Comparison of ENCODE assay signal across 30 cellular contexts in the genomic region with DNA sequence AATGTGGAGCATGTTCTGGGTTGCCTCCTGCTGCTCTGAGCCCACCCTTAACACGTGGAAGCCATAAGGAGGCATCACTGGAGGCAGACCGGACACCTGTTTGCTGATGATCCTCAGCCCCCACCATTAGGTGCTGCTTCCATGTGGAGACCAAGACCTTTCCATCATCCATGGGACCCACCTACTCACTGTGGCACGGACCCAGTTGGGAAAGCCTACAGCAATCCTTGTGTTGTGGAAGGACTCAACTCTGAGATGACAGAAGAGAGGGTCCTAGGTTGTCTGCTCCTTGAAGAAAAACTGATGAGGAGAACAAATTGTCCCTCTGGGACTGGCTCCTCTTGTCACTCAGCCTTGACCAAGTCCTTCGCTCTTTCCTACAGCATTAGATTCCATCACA.
"Had no signal": no experiment of that assay in that cellular context is flagged by ENCODE, and none has a peak within 500 bp of the region (broad histone marks: within the 10 kb centered on the region; RNA-seq: fewer than 3 reads in every experiment).

No MANE protein-coding gene starts in this region.

- H3K27me3 ChIP-seq: adrenal gland, body of pancreas, brain microvascular endothelial cell, breast epithelium had no signal

- ATAC-seq: activated CD8-positive, alpha-beta memory T cell treated with anti-CD3 and anti-CD28 coated beads, Interleukin-2, amount 10 ng/mL, durations not matched to agents 7 days and 5 days; activated CD8-positive, alpha-beta T cell treated with anti-CD3 and anti-CD28 coated beads, Interleukin-2, amount 10 ng/mL, durations not matched to agents 7 days and 5 days; activated naive CD4-positive, alpha-beta T cell treated with anti-CD3 and anti-CD28 coated beads, Interleukin-2, amount 50 U/mL, for 72 hours; body of pancreas had no signal

- H3K36me3 ChIP-seq: adrenal gland, brain microvascular endothelial cell, breast epithelium had no signal

- DNase-seq: activated B cell treated with CpG ODN at 0.5 μM for 24 hours; activated CD4-positive, alpha-beta memory T cell treated with anti-CD3 and anti-CD28 coated beads, Interleukin-2, amount 10 ng/mL, durations not matched to agents 7 days and 5 days; activated CD4-positive, alpha-beta T cell treated with anti-CD3 and anti-CD28 coated beads for 4 hours; activated CD4-positive, alpha-beta T cell treated with anti-CD3 and anti-CD28 coated beads, Interleukin-2, amount 10 ng/mL, durations not matched to agents 7 days and 5 days; activated CD4-positive, alpha-beta T cell treated with anti-CD3 and anti-CD28 coated beads, Interleukin-2, amount 50 U/mL, for 48 hours; activated CD4-positive, CD25-positive, alpha-beta regulatory T cell treated with anti-CD3 and anti-CD28 coated beads, Interleukin-2, amount 50 U/mL, for 72 hours; activated CD8-positive, alpha-beta memory T cell treated with anti-CD3 and anti-CD28 coated beads for 24 hours; activated CD8-positive, alpha-beta memory T cell treated with anti-CD3 and anti-CD28 coated beads, Interleukin-2, amount 10 ng/mL, durations not matched to agents 7 days and 5 days; activated CD8-positive, alpha-beta memory T cell treated with anti-CD3 and anti-CD28 coated beads, Interleukin-2, amount 50 U/mL, for 48 hours; activated CD8-positive, alpha-beta T cell treated with anti-CD3 and anti-CD28 coated beads, Interleukin-2, amount 10 ng/mL, durations not matched to agents 7 days and 5 days; activated effector memory CD4-positive, alpha-beta T cell treated with Interleukin-2 at 50 U/mL for 16 hours; activated gamma-delta T cell; activated naive CD4-positive, alpha-beta T cell treated with anti-CD3 and anti-CD28 coated beads for 36 hours; activated naive CD4-positive, alpha-beta T cell treated with anti-CD3 and anti-CD28 coated beads, Interleukin-2, amount 50 U/mL, for 16 hours; activated naive CD8-positive, alpha-beta T cell treated with anti-CD3 and anti-CD28 coated beads for 36 hours; activated T-cell treated with anti-CD3 and anti-CD28 coated beads, Interleukin-2, amount 50 U/mL, for 24 hours; activated T-cell treated with anti-CD3 and anti-CD28 coated beads, Interleukin-2, amount 50 U/mL, for 48 hours; adrenal gland; amniotic stem cell; aorta; body of pancreas; brain microvascular endothelial cell; central memory CD4-positive, alpha-beta T cell; SW 1271; T-helper 1 cell; T-helper 2 cell; T-helper 9 cell had no signal

- H3K4me3 ChIP-seq: adrenal gland, body of pancreas, breast epithelium had no signal

- H3K27ac ChIP-seq: adrenal gland, body of pancreas, brain microvascular endothelial cell, breast epithelium, VCaP had no signal

- H3K9me3 ChIP-seq: adrenal gland had no signal

- H3K4me1 ChIP-seq: adrenal gland, body of pancreas, breast epithelium had no signal
